8 cellular contexts compared by ENCODE assay signal in the genomic region with DNA sequence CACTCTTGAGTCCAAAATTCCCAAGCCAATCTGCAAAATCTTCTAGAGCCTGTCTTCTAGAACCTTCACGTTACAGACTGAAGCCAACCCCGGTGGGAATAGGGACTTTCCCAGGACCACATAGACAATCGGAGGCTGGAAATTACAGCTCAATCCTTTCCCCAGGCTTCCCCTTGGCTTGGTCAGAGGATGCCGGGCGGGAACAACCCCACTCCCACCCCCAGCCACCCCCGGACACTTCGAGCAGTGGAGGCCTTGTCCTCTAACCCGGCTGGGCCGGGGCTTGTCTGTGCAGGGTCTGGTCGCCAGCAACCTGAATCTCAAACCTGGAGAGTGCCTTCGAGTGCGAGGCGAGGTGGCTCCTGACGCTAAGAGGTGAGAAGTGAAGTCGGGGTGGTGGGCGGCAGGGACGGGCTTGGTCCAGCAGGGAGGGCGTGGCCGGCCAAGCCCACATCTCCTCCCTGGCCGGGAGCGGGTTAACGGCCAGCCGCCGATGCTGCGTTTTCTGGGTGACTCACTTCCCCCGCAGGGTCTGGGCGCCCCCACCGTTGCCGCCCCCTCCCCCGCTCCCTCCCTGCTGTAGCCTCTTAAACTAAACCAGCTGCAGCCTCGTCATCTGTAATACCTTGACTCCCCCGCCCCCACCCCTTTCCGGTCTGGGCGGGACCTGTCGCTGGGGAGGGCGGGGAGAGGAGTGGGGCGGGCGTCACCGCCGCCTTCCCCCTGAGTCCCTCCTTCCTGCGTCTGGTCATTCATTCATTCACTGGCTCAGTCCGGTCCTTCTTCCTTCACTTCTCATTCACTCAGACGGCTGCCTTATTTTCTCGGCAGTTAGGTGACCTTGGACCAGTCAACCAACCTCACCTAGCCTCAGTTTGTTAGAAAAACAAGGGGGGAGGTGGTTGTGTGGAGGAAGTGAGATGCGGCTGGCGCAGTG. TPM values are rescaled to one million over a fixed set of nuclear protein-coding genes. Genes with fewer than 3 reads are reported as not detected.
DNase-seq lines count a peak whose midpoint lies in the region; ATAC-seq and TF ChIP-seq lines count a peak whose summit lies in the region.

No MANE protein-coding gene starts in this region.

- peak in 1 of 2 donors; percentile 68 for TF ChIP-seq POLR2A in uterus (IDR thresholded peaks at IDR 0.05)

- H3K27me3 ChIP-seq in right cardiac atrium (ENCODE audit: control insufficient read depth, insufficient read depth) (no peaks in the 10 kb centered on the region), rectal smooth muscle tissue (ENCODE audit: control insufficient read depth, insufficient read depth, low read length) (no peaks in the 10 kb centered on the region), uterus (no peaks in the 10 kb centered on the region)

- no peak for TF ChIP-seq CTCF in uterus (IDR thresholded peaks at IDR 0.05)

- H3K4me1 ChIP-seq in right cardiac atrium (ENCODE audit: control insufficient read depth, insufficient read depth, low read length) (peaks cover 4% of the 10 kb centered on the region), rectal smooth muscle tissue (ENCODE audit: control insufficient read depth, insufficient read depth, low read length) (peaks cover 10% of the 10 kb centered on the region), uterus (peaks cover 3 to 24% of the 10 kb centered on the region in 2 donors)

- no peaks in the 10 kb centered on the region for H3K9me3 ChIP-seq in right cardiac atrium (ENCODE audit: control insufficient read depth, low read length)
- no peaks in the 10 kb centered on the region for H3K9me3 ChIP-seq in uterus

- DNase-seq in Caki2 (ENCODE audit: low read depth) (peak; percentile 96), LHCN-M2 (ENCODE audit: low read depth) (peak; percentile 96), T follicular helper cell (ENCODE audit: low read depth) (peak; percentile 91), right cardiac atrium (peak; percentile 86 to 93 (median 91)), uterus (peak; percentile 96 to 98)

- peaks cover 5% of the 10 kb centered on the region for H3K36me3 ChIP-seq in rectal smooth muscle tissue (ENCODE audit: control insufficient read depth, insufficient read depth, low read length)
- H3K36me3 ChIP-seq in uterus = no peaks in the 10 kb centered on the region

- in situ Hi-C loops in Caki2 (cut with HindIII; ENCODE audit: low pct_unique_long_range_greater_than_20kb, low sequenced_read_pairs) = no loop called here

- peak overlapping the region; percentile 91 for H3K4me3 ChIP-seq in right cardiac atrium (ENCODE audit: low read length)
- H3K4me3 ChIP-seq in rectal smooth muscle tissue (ENCODE audit: low read length) = peak overlapping the region; percentile 81
- H3K4me3 ChIP-seq in uterus = peak overlapping the region; percentile 68 to 78

- peak overlapping the region; percentile 42 for H3K9ac ChIP-seq in rectal smooth muscle tissue (ENCODE audit: low read length)

- WGBS in adipose tissue, 3 donors = 1 to 6% (median 2%) methylated on average over 35 to 46 of the region's 46 CpGs
- 3% methylated on average over 46 of the region's 46 CpGs for WGBS in right cardiac atrium

- ATAC-seq in GM21619 (IDR thresholded peaks at IDR 0.05; ENCODE audit: unreplicated experiment) = peak; percentile 52
- ATAC-seq in right cardiac atrium = peak; percentile 22 to 62

- intact Hi-C loops in right cardiac atrium (cut with DNase I) = no loop called here
- intact Hi-C loops in uterus (cut with DNase I; ENCODE audit: low total_unique reads) = no loop called here

- peak overlapping the region; percentile 20 for H3K27ac ChIP-seq in adipose tissue (ENCODE audit: low read depth, low read length)
- peak overlapping the region; percentile 98 for H3K27ac ChIP-seq in right cardiac atrium (ENCODE audit: low read length)
- H3K27ac ChIP-seq in rectal smooth muscle tissue (ENCODE audit: low read depth, low read length) = peak overlapping the region; percentile 92
- peak overlapping the region; percentile 93 to 99 for H3K27ac ChIP-seq in uterus

RNA-seq across cellular contexts. Expression of a gene that starts 1.5 kb away (rescaled TPM):
- 5,023 and 5,137 TPM in 2 replicates for total RNA-seq in Caki2 (2014; rRNA removed; shearing (Covaris generic); ENCODE audit: low replicate concordance)
- total RNA-seq in LHCN-M2 (2014; rRNA removed) = 5,161 and 10,139 TPM in 2 replicates
- 11,917 TPM for polyA plus RNA-seq in LHCN-M2 (2012)
- 1,000 to 10,000 TPM in 2 of 3 donors, 100 to 1,000 TPM in 1; 418 to 4,149 (median 2,198) TPM for polyA plus RNA-seq in adipose tissue
- total RNA-seq in right cardiac atrium = 100 to 1,000 TPM; 438 to 693 (median 551) TPM
- polyA plus RNA-seq in right cardiac atrium = 1,338 TPM
- 1,000 to 10,000 TPM; 1,421 to 3,100 (median 2,146) TPM for total RNA-seq in uterus

RNA-seq across cellular contexts. Expression of a gene that starts 9.2 kb away (rescaled TPM):
- 70.5 and 107 TPM in 2 replicates for total RNA-seq in Caki2 (2014; rRNA removed; shearing (Covaris generic); ENCODE audit: low replicate concordance)
- 45.1 and 53.9 TPM in 2 replicates for total RNA-seq in LHCN-M2 (2014; rRNA removed)
- polyA plus RNA-seq in LHCN-M2 (2012) = 24.6 TPM
- 10 to 100 TPM; 15.7 to 31.7 (median 17.5) TPM for polyA plus RNA-seq in adipose tissue
- 10 to 100 TPM; 13.5 to 16.4 (median 14.4) TPM for total RNA-seq in right cardiac atrium
- 16.3 TPM for polyA plus RNA-seq in right cardiac atrium
- 10 to 100 TPM; 11.8 to 74.3 (median 20.9) TPM for total RNA-seq in uterus

RNA-seq across cellular contexts. Expression of a gene that starts 18.4 kb away (rescaled TPM):
- 51.9 and 75.8 TPM in 2 replicates for total RNA-seq in Caki2 (2014; rRNA removed; shearing (Covaris generic); ENCODE audit: low replicate concordance)
- total RNA-seq in LHCN-M2 (2014; rRNA removed) (38.7 and 45.1 TPM in 2 replicates), right cardiac atrium (10 to 100 TPM; 18.6 to 21.7 (median 20.4) TPM), uterus (10 to 100 TPM in 1 of 4 donors, 1 to 10 TPM in 2, under 1 TPM in 1; 0.88 to 10.7 (median 3.7) TPM)
- 20.9 TPM for polyA plus RNA-seq in LHCN-M2 (2012)
- polyA plus RNA-seq in adipose tissue (1 to 10 TPM; 4.7 to 5.7 (median 4.9) TPM), right cardiac atrium (21.0 TPM)

RNA-seq across cellular contexts. Expression of a gene that starts 19.9 kb away (rescaled TPM):
- total RNA-seq in Caki2 (2014; rRNA removed; shearing (Covaris generic); ENCODE audit: low replicate concordance) = 233 and 274 TPM in 2 replicates
- total RNA-seq in LHCN-M2 (2014; rRNA removed) (128 and 137 TPM in 2 replicates), right cardiac atrium (100 to 1,000 TPM in 1 of 4 donors, 10 to 100 TPM in 3; 84.8 to 105 (median 92.5) TPM), uterus (100 to 1,000 TPM in 3 of 4 donors, 10 to 100 TPM in 1; 56.2 to 177 (median 127) TPM)
- polyA plus RNA-seq in LHCN-M2 (2012) = 85.7 TPM
- polyA plus RNA-seq in adipose tissue (100 to 1,000 TPM in 1 of 3 donors, 10 to 100 TPM in 2; 28.1 to 104 (median 74.8) TPM), right cardiac atrium (82.1 TPM)

RNA-seq across cellular contexts. Expression of a gene that starts 37.5 kb away (rescaled TPM):
- 1.2 and 3.2 TPM in 2 replicates for total RNA-seq in Caki2 (2014; rRNA removed; shearing (Covaris generic); ENCODE audit: low replicate concordance)
- total RNA-seq in LHCN-M2 (2014; rRNA removed) (1.7 and 3.5 TPM in 2 replicates), right cardiac atrium (1 to 10 TPM; 1.9 to 4.8 (median 3.1) TPM), uterus (10 to 100 TPM in 3 of 4 donors, 1 to 10 TPM in 1; 7.4 to 26.2 (median 14.2) TPM)
- polyA plus RNA-seq in LHCN-M2 (2012) = 1.6 TPM
- polyA plus RNA-seq in adipose tissue (1 to 10 TPM; 2.3 to 8.2 (median 6.6) TPM), right cardiac atrium (1.4 TPM)

Comparison
In these comparisons a context has a peak if more than half of its experiments do, and no peak if none do; other contexts are left out.
1. Peak in every context shown above with its lines: DNase-seq, ATAC-seq, H3K4me3 ChIP-seq and H3K27ac ChIP-seq.
2. H3K27ac ChIP-seq: peak in every context shown above with its lines; median percentile 98 in right cardiac atrium; 96 in uterus; 92 in rectal smooth muscle tissue; 20 in adipose tissue.